In the genomic region with DNA sequence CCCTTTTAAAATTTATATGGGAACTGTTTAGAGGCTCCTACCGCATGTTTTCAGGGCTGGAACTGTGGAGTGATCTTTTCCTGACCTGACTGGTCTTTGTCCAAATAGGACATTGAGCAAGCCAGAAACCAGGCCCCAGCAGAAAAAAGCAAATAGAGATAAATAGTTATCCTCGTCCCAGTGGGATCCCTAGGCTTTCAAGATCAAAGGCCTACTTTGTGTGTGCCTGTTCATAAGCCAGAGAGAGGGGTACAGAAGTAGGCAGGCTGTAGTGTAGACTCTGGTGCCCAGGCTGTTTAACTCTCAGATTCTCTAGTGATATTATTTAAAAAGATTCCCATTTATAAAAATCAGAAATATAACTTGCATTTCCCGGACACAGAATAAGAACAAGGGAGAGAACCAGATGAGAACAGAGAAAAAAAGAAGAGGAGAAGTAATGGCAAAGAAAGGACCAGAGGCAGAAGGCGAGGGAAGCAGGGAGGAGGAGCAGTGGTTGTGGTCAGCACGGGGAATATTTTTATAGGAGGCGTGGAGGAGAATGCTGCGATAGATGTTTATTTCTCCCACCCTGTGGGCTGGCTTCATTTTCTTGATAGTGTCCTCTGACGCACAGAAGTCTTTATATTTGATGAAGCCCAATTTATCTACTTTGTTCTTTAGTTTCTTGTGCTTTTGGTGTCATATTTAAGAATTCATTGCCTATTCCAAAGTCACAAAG, we compare ENCODE assay signal across 11 cellular contexts.
A peak's percentile ranks its signal among the peaks of the same experiment; 100 is the strongest.
DNase-seq lines count a peak whose midpoint lies in the region; ATAC-seq and TF ChIP-seq lines count a peak whose summit lies in the region.
"Had no signal": no experiment of that assay in that cellular context is flagged by ENCODE, and none has a peak within 500 bp of the region (broad histone marks: within the 10 kb centered on the region; RNA-seq: fewer than 3 reads in every experiment).

No MANE protein-coding gene starts in this region.

- no peak overlapping the region for H3K4me3 ChIP-seq in mammary epithelial cell (replicated peaks in 1 of 3; ENCODE audit: insufficient read depth in 1 of 3, low read depth in 2 of 3, low read length in 3 of 3)
- no peak overlapping the region for H3K4me3 ChIP-seq in gastroesophageal sphincter
- no peak overlapping the region for H3K4me3 ChIP-seq in ovary
- H3K4me3 ChIP-seq: SJSA1 had no signal

- no peaks in the 10 kb centered on the region for H3K36me3 ChIP-seq in mammary epithelial cell (ENCODE audit: insufficient read depth, low read length)
- no peaks in the 10 kb centered on the region for H3K36me3 ChIP-seq in gastroesophageal sphincter
- no peaks in the 10 kb centered on the region for H3K36me3 ChIP-seq in ovary
- H3K36me3 ChIP-seq: SJSA1 had no signal

- H3K9ac ChIP-seq in mammary epithelial cell (ENCODE audit: insufficient read depth, low read length) = no peak overlapping the region

- peaks cover 10% of the 10 kb centered on the region for H3K4me1 Mint-ChIP-seq in MCF 10A (ENCODE audit: insufficient read depth, unreplicated experiment)
- H3K4me1 Mint-ChIP-seq in activated naive CD4-positive, alpha-beta T cell treated with anti-CD3 and anti-CD28 coated beads, Interleukin-2, amount 10 ng/mL, durations not matched to agents 7 days and 5 days = no peaks in the 10 kb centered on the region

- POLR2A ChIA-PET in MCF 10A (lab: Yijun Ruan, JAX) = no interaction called here

- peak; percentile 67 for ATAC-seq in gastroesophageal sphincter
- no peak for ATAC-seq in GM18505 (IDR thresholded peaks at IDR 0.05; ENCODE audit: unreplicated experiment)

- BruUV-seq in MCF 10A (replicated peaks; lab: Mats Ljungman, UMichigan) (no TSS peak), mammary epithelial cell (replicated peaks; lab: Mats Ljungman, UMichigan) (no TSS peak)

- no peaks in the 10 kb centered on the region for H3K9me3 Mint-ChIP-seq in MCF 10A (ENCODE audit: unreplicated experiment)
- no peaks in the 10 kb centered on the region for H3K9me3 Mint-ChIP-seq in activated naive CD4-positive, alpha-beta T cell treated with anti-CD3 and anti-CD28 coated beads, Interleukin-2, amount 10 ng/mL, durations not matched to agents 7 days and 5 days

- no peaks in the 10 kb centered on the region for H4K20me1 ChIP-seq in mammary epithelial cell (ENCODE audit: insufficient read depth, low read length)

- no peaks in the 10 kb centered on the region for H3K27me3 Mint-ChIP-seq in MCF 10A (ENCODE audit: insufficient read depth, unreplicated experiment)
- H3K27me3 Mint-ChIP-seq in activated naive CD4-positive, alpha-beta T cell treated with anti-CD3 and anti-CD28 coated beads, Interleukin-2, amount 10 ng/mL, durations not matched to agents 7 days and 5 days = no peaks in the 10 kb centered on the region

- H3K4me3 Mint-ChIP-seq in MCF 10A (ENCODE audit: unreplicated experiment) = no peak overlapping the region
- H3K4me3 Mint-ChIP-seq in activated naive CD4-positive, alpha-beta T cell treated with anti-CD3 and anti-CD28 coated beads, Interleukin-2, amount 10 ng/mL, durations not matched to agents 7 days and 5 days = no peak overlapping the region

- in situ Hi-C loops in mammary epithelial cell (cut with MboI; ENCODE audit: low sequenced_read_pairs in 2 of 2) = no loop called here

- H3K27ac ChIP-seq in mammary epithelial cell (ENCODE audit: insufficient read depth, low read depth, low read length) (no peak overlapping the region), gastroesophageal sphincter (peak overlapping the region in 3 of 4 donors; percentile 6 to 66 (median 60)), ovary (peak overlapping the region in 1 of 2 donors; percentile 70)
- H3K27ac ChIP-seq: SJSA1 had no signal

- TF ChIP-seq EP300 in gastroesophageal sphincter (IDR thresholded peaks at IDR 0.05) (no peak), ovary (IDR thresholded peaks at IDR 0.05) (no peak)

- CTCF ChIA-PET in MCF 10A (lab: Yijun Ruan, JAX) = no interaction called here
- CTCF ChIA-PET in mammary epithelial cell (lab: Charles Lee; ENCODE audit: low non-redundant PET) = no interaction called here
- CTCF ChIA-PET in activated naive CD4-positive, alpha-beta T cell treated with anti-CD3 and anti-CD28 coated beads, Interleukin-2, amount 10 ng/mL, durations not matched to agents 7 days and 5 days (lab: Charles Lee) = no interaction called here

- TF ChIP-seq POLR2A in gastroesophageal sphincter (IDR thresholded peaks at IDR 0.05) = no peak
- no peak for TF ChIP-seq POLR2A in ovary (IDR thresholded peaks at IDR 0.05)
- TF ChIP-seq POLR2A in GM18505 (IDR thresholded peaks at IDR 0.05; ENCODE audit: borderline replicate concordance, extremely low read depth, insufficient read depth, insufficient read length) = no peak

- WGBS in mammary epithelial cell (ENCODE audit: low coverage, missing lambda C conversion rate) = 96% methylated on average over 6 of the region's 8 CpGs
- 56 to 62% methylated on average over 7 to 8 of the region's 8 CpGs for WGBS in gastroesophageal sphincter (ENCODE audit: low coverage in 1 of 2), 2 donors
- 19 to 24% (median 21%) methylated on average over 8 of the region's 8 CpGs for WGBS in ovary, 3 donors

- no peaks in the 10 kb centered on the region for H3K79me2 ChIP-seq in mammary epithelial cell (ENCODE audit: insufficient read depth, low read length)

- dilution Hi-C loops in mammary epithelial cell (cut with HindIII; ENCODE audit: low sequenced_read_pairs) = no loop called here

- H3K4me2 ChIP-seq in mammary epithelial cell (ENCODE audit: insufficient read depth, low read depth, low read length) = no peak overlapping the region

- no peak for TF ChIP-seq CTCF in MCF 10A (IDR thresholded peaks at IDR 0.05; ENCODE audit: unreplicated experiment)
- TF ChIP-seq CTCF in mammary epithelial cell (conservative IDR thresholded peaks at IDR 0.05 in 1 of 2, IDR thresholded peaks at IDR 0.05 in 1 of 2; ENCODE audit: extremely low read depth in 1 of 2, insufficient read depth in 1 of 2, low read depth in 1 of 2, low read length in 2 of 2) = no peak
- TF ChIP-seq CTCF in gastroesophageal sphincter (IDR thresholded peaks at IDR 0.05) = no peak
- no peak for TF ChIP-seq CTCF in ovary (IDR thresholded peaks at IDR 0.05)

- H3K4me1 ChIP-seq in mammary epithelial cell (ENCODE audit: insufficient read depth, low read length) (no peaks in the 10 kb centered on the region), gastroesophageal sphincter (peaks cover 0 to 33% (median 10%) of the 10 kb centered on the region in 3 donors), ovary (ENCODE audit: insufficient read depth) (peaks cover 20% of the 10 kb centered on the region)

- H2AFZ ChIP-seq in mammary epithelial cell (ENCODE audit: low read depth, low read length) = no peak overlapping the region

- no peaks in the 10 kb centered on the region for H3K27me3 ChIP-seq in mammary epithelial cell (ENCODE audit: insufficient read depth, low read length)
- no peaks in the 10 kb centered on the region for H3K27me3 ChIP-seq in gastroesophageal sphincter
- no peaks in the 10 kb centered on the region for H3K27me3 ChIP-seq in ovary
- H3K27me3 ChIP-seq: SJSA1 had no signal

- peak overlapping the region; percentile 73 for H3K27ac Mint-ChIP-seq in MCF 10A (ENCODE audit: low read depth, unreplicated experiment)
- no peak overlapping the region for H3K27ac Mint-ChIP-seq in activated naive CD4-positive, alpha-beta T cell treated with anti-CD3 and anti-CD28 coated beads, Interleukin-2, amount 10 ng/mL, durations not matched to agents 7 days and 5 days

- H3K9me3 ChIP-seq in mammary epithelial cell (replicated peaks; ENCODE audit: insufficient read depth, low read length) = no peaks in the 10 kb centered on the region
- H3K9me3 ChIP-seq in gastroesophageal sphincter = no peaks in the 10 kb centered on the region
- no peaks in the 10 kb centered on the region for H3K9me3 ChIP-seq in ovary
- H3K9me3 ChIP-seq: SJSA1 had no signal

- DNase-seq in MCF 10A (ENCODE audit: unreplicated experiment) (no peak), mammary epithelial cell (no peak), ovary (peak in 3 of 5 donors; percentile 35 to 60 (median 45)), NCI-H774 (lab: John Stamatoyannopoulos, UW) (no peak)
- DNase-seq in activated naive CD4-positive, alpha-beta T cell treated with anti-CD3 and anti-CD28 coated beads, Interleukin-2, amount 10 ng/mL, durations not matched to agents 7 days and 5 days = no peak
- DNase-seq in activated effector memory CD4-positive, alpha-beta T cell treated with anti-CD3 and anti-CD28 coated beads, Interleukin-2, amount 50 U/mL, for 16 hours = no peak
- DNase-seq: 8988T, NCI-H2081 treated with DMSO at 0.1 percent for 48 hours had no signal

- intact Hi-C loops in MCF 10A (cut with micrococcal nuclease) (no loop called here), mammary epithelial cell (cut with micrococcal nuclease) (no loop called here), ovary (cut with DNase I) (no loop called here)

- H3K36me3 Mint-ChIP-seq in MCF 10A (ENCODE audit: insufficient read depth, unreplicated experiment) = peaks cover 13% of the 10 kb centered on the region
- H3K36me3 Mint-ChIP-seq in activated naive CD4-positive, alpha-beta T cell treated with anti-CD3 and anti-CD28 coated beads, Interleukin-2, amount 10 ng/mL, durations not matched to agents 7 days and 5 days = peaks cover 6% of the 10 kb centered on the region

Comparison
In these comparisons a context has a peak if more than half of its experiments do, and no peak if none do; other contexts are left out.
1. DNase-seq: peak in ovary (3 of 5); none in MCF 10A (single experiment), mammary epithelial cell (single experiment), NCI-H774 (single experiment), activated naive CD4-positive, alpha-beta T cell treated with anti-CD3 and anti-CD28 coated beads, Interleukin-2, amount 10 ng/mL, durations not matched to agents 7 days and 5 days (single experiment) and activated effector memory CD4-positive, alpha-beta T cell treated with anti-CD3 and anti-CD28 coated beads, Interleukin-2, amount 50 U/mL, for 16 hours (single experiment).